22 cellular contexts compared by ENCODE assay signal in the genomic region with DNA sequence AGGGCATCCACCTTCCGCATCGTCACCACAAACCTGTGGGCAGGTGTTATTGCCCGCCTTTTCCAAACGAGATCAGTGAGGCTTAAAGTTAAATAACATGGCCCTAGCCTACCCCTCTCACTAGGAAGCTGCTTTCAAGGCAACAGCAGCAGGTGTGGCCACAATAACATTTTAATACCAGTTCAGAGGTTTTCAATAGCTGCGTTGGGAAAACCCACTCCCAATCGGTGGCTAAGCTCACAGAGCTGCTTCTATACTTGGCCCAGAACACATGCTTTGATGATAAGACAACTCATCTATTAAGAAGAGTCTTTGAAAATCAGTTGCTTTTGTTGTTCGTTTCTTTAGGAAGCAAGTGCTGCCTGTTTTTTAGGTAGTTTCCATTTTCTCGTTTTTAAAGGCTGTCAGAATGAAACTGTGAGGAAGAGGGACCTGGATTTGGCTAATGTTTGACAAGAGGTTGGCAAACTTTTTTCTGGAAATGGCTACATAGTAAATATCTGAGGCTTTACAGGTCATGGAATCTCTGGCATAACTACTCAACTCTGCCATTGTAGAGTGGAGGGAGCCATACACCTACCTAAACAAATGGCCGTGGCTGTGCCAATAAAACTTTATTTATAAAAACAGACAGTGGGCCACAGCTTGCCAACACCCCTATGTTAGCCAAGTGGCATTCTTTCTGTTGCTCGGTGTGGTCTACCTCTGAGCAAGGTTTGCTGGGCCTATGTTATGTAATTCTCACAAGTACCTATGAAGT.
A peak's percentile ranks its signal among the peaks of the same experiment; 100 is the strongest.
DNase-seq lines count a peak whose midpoint lies in the region; ATAC-seq and TF ChIP-seq lines count a peak whose summit lies in the region.
"Had no signal": no experiment of that assay in that cellular context is flagged by ENCODE, and none has a peak within 500 bp of the region (broad histone marks: within the 10 kb centered on the region; RNA-seq: fewer than 3 reads in every experiment).

No MANE protein-coding gene starts in this region.

- POLR2A ChIA-PET in naive thymus-derived CD4-positive, alpha-beta T cell (lab: Charles Lee), result no interaction called here

- intact Hi-C loops in naive thymus-derived CD4-positive, alpha-beta T cell (cut with micrococcal nuclease), result no loop called here

- no peaks in the 10 kb centered on the region for H4K20me1 ChIP-seq in GM23338 (replicated peaks; ENCODE audit: insufficient read depth)

- no peak for DNase-seq in GM23338 (ENCODE audit: low spot score)
- DNase-seq in Jurkat, Clone E6-1 (ENCODE audit: low read depth, low spot score), result peak; percentile 63
- peak; percentile 64 for DNase-seq in NCI-H345 (lab: John Stamatoyannopoulos, UW)
- no peak for DNase-seq in left lobe of liver (ENCODE audit: low spot score)
- no peak for DNase-seq in naive thymus-derived CD4-positive, alpha-beta T cell
- no peak for DNase-seq in HAP-1 (ENCODE audit: low spot score in 2 of 2)
- DNase-seq in GDM1 (lab: John Stamatoyannopoulos, UW), result no peak
- DNase-seq: C1 segment of cervical spinal cord; CD4-positive, alpha-beta memory T cell; COR-L47; DMS53; KG1; MG63; NCI-H1105 treated with DMSO at 0.1 percent for 48 hours; NCI-H187; NCI-H2081 treated with DMSO at 0.1 percent for 48 hours; NCI-H2227 treated with DMSO at 0.1 percent for 48 hours; NCI-H510A treated with DMSO at 0.1 percent for 48 hours; Right ventricle myocardium superior; RPMI8226 had no signal

- no peaks in the 10 kb centered on the region for H3K79me2 ChIP-seq in GM23338 (replicated peaks; ENCODE audit: insufficient read depth)

- H3F3A ChIP-seq in GM23338 (replicated peaks; ENCODE audit: low read depth), result no peaks in the 10 kb centered on the region

- H3K27ac ChIP-seq in GM23338 (ENCODE audit: low read depth), result peak overlapping the region; percentile 10; the same call in 1 of the 2 replicates
- H3K27ac ChIP-seq in naive thymus-derived CD4-positive, alpha-beta T cell (ENCODE audit: low read depth, low read length), result no peak overlapping the region
- H3K27ac ChIP-seq: A549 had no signal

- peaks cover 48% of the 10 kb centered on the region for H3K36me3 Mint-ChIP-seq in GM23338 (ENCODE audit: low read depth)
- no peaks in the 10 kb centered on the region for H3K36me3 Mint-ChIP-seq in naive thymus-derived CD4-positive, alpha-beta T cell
- H3K36me3 Mint-ChIP-seq: CD4-positive, alpha-beta memory T cell had no signal

- no peak for ATAC-seq in GM23338
- ATAC-seq in left lobe of liver, result peak; percentile 87
- no peak for ATAC-seq in naive thymus-derived CD4-positive, alpha-beta T cell
- no peak for ATAC-seq in HG02852 (IDR thresholded peaks at IDR 0.05; ENCODE audit: unreplicated experiment)
- ATAC-seq: A549 had no signal

- H3K27me3 ChIP-seq in GM23338 (ENCODE audit: insufficient read depth), result no peaks in the 10 kb centered on the region
- no peaks in the 10 kb centered on the region for H3K27me3 ChIP-seq in naive thymus-derived CD4-positive, alpha-beta T cell (ENCODE audit: control insufficient read depth in 2 of 2, insufficient read depth in 2 of 2, low read length in 2 of 2)
- H3K27me3 ChIP-seq in HAP-1 (ENCODE audit: low read depth), result no peaks in the 10 kb centered on the region
- H3K27me3 ChIP-seq: MG63 had no signal

- H3K36me3 ChIP-seq in GM23338 (ENCODE audit: insufficient read depth) (peaks cover 3% of the 10 kb centered on the region; the same call in 1 of the 2 replicates), HAP-1 (replicated peaks) (no peaks in the 10 kb centered on the region)
- H3K36me3 ChIP-seq in naive thymus-derived CD4-positive, alpha-beta T cell (ENCODE audit: control insufficient read depth in 2 of 3, insufficient read depth in 3 of 3, low read length in 3 of 3), result no peaks in the 10 kb centered on the region
- H3K36me3 ChIP-seq: MG63 had no signal

- H3K4me1 ChIP-seq in GM23338 (ENCODE audit: insufficient read depth) (0 out of 2 replicates have a peak, but pooled peaks cover 3% of the 10 kb centered on the region), HAP-1 (no peaks in the 10 kb centered on the region)
- H3K4me1 ChIP-seq in naive thymus-derived CD4-positive, alpha-beta T cell (ENCODE audit: control insufficient read depth in 2 of 2, insufficient read depth in 2 of 2, low read length in 2 of 2), result no peaks in the 10 kb centered on the region
- H3K4me1 ChIP-seq: A549 had no signal

- no peaks in the 10 kb centered on the region for H3K9me2 ChIP-seq in GM23338 (ENCODE audit: insufficient read depth)

- no peak for TF ChIP-seq CTCF in GM23338 (conservative IDR thresholded peaks at IDR 0.05; ENCODE audit: low read depth in 2 of 2)

- H3K9me3 ChIP-seq in naive thymus-derived CD4-positive, alpha-beta T cell (ENCODE audit: control insufficient read depth in 2 of 3, low read length in 3 of 3), result no peaks in the 10 kb centered on the region
- H3K9me3 ChIP-seq in HAP-1, result no peaks in the 10 kb centered on the region
- H3K9me3 ChIP-seq: A549, MG63 had no signal

- CTCF ChIA-PET in naive thymus-derived CD4-positive, alpha-beta T cell (lab: Charles Lee), result no interaction called here

- H3K4me1 Mint-ChIP-seq in GM23338, result peaks cover 22% of the 10 kb centered on the region
- peaks cover 0 to 5% (median 3%) of the 10 kb centered on the region in 7 donors for H3K4me1 Mint-ChIP-seq in naive thymus-derived CD4-positive, alpha-beta T cell

- H3K4me3 ChIP-seq in GM23338 (no peak overlapping the region), HAP-1 (no peak overlapping the region)
- H3K4me3 ChIP-seq in Jurkat, Clone E6-1 (ENCODE audit: low read length), result no peak overlapping the region
- no peak overlapping the region for H3K4me3 ChIP-seq in naive thymus-derived CD4-positive, alpha-beta T cell (ENCODE audit: low read length)
- H3K4me3 ChIP-seq: A549, MG63 had no signal

- no peak overlapping the region for H3K27ac Mint-ChIP-seq in GM23338
- H3K27ac Mint-ChIP-seq in naive thymus-derived CD4-positive, alpha-beta T cell, result no peak overlapping the region
- H3K27ac Mint-ChIP-seq: CD4-positive, alpha-beta memory T cell had no signal

- no peaks in the 10 kb centered on the region for H3K9me3 Mint-ChIP-seq in GM23338
- no peaks in the 10 kb centered on the region for H3K9me3 Mint-ChIP-seq in naive thymus-derived CD4-positive, alpha-beta T cell
- H3K9me3 Mint-ChIP-seq: CD4-positive, alpha-beta memory T cell had no signal

- in situ Hi-C loops in HAP-1 (cut with MboI; ENCODE audit: low sequenced_read_pairs), result loop anchor here (25.0 kb wide), 3 partner anchors 506 to 781 kb away; no protein-coding TSS in a partner anchor

- H3K4me3 Mint-ChIP-seq in GM23338, result no peak overlapping the region
- no peak overlapping the region for H3K4me3 Mint-ChIP-seq in naive thymus-derived CD4-positive, alpha-beta T cell
- H3K4me3 Mint-ChIP-seq: CD4-positive, alpha-beta memory T cell had no signal

- H2AFZ ChIP-seq in GM23338, result no peak overlapping the region

- no peak overlapping the region for H3K4me2 ChIP-seq in GM23338
- H3K4me2 ChIP-seq: A549 had no signal

- peaks cover 5% of the 10 kb centered on the region for H3K27me3 Mint-ChIP-seq in GM23338 (ENCODE audit: insufficient read depth, low read depth, poor library complexity)
- no peaks in the 10 kb centered on the region for H3K27me3 Mint-ChIP-seq in naive thymus-derived CD4-positive, alpha-beta T cell
- H3K27me3 Mint-ChIP-seq: CD4-positive, alpha-beta memory T cell had no signal

TF ChIP-seq in GM23338, 12 proteins besides CTCF, POLR2A, EP300 and RAD21:
- TF ChIP-seq, protein P1, sequence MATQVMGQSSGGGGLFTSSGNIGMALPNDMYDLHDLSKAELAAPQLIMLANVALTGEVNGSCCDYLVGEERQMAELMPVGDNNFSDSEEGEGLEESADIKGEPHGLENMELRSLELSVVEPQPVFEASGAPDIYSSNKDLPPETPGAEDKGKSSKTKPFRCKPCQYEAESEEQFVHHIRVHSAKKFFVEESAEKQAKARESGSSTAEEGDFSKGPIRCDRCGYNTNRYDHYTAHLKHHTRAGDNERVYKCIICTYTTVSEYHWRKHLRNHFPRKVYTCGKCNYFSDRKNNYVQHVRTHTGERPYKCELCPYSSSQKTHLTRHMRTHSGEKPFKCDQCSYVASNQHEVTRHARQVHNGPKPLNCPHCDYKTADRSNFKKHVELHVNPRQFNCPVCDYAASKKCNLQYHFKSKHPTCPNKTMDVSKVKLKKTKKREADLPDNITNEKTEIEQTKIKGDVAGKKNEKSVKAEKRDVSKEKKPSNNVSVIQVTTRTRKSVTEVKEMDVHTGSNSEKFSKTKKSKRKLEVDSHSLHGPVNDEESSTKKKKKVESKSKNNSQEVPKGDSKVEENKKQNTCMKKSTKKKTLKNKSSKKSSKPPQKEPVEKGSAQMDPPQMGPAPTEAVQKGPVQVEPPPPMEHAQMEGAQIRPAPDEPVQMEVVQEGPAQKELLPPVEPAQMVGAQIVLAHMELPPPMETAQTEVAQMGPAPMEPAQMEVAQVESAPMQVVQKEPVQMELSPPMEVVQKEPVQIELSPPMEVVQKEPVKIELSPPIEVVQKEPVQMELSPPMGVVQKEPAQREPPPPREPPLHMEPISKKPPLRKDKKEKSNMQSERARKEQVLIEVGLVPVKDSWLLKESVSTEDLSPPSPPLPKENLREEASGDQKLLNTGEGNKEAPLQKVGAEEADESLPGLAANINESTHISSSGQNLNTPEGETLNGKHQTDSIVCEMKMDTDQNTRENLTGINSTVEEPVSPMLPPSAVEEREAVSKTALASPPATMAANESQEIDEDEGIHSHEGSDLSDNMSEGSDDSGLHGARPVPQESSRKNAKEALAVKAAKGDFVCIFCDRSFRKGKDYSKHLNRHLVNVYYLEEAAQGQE (IDR thresholded peaks at IDR 0.05; ENCODE audit: unreplicated experiment), result no peak
- no peak for TF ChIP-seq NANOG (IDR thresholded peaks at IDR 0.05; ENCODE audit: borderline replicate concordance)
- no peak for TF ChIP-seq STAT1 (IDR thresholded peaks at IDR 0.05; ENCODE audit: unreplicated experiment)
- TF ChIP-seq ZNF331 (CRISPR knock-in tag; IDR thresholded peaks at IDR 0.05; ENCODE audit: low read depth), result no peak
- no peak for TF ChIP-seq POLR2AphosphoS5 (IDR thresholded peaks at IDR 0.05; ENCODE audit: low read depth)
- no peak for TF ChIP-seq EZH2phosphoT487 (IDR thresholded peaks at IDR 0.05; ENCODE audit: unreplicated experiment)
- no peak for TF ChIP-seq EZH2 (IDR thresholded peaks at IDR 0.05; ENCODE audit: low read depth, unreplicated experiment)

Comparison
In these comparisons a context has a peak if more than half of its experiments do, and no peak if none do; other contexts are left out.
1. DNase-seq: peak in Jurkat, Clone E6-1 (single experiment) and NCI-H345 (single experiment); none in GM23338 (single experiment), left lobe of liver (single experiment), naive thymus-derived CD4-positive, alpha-beta T cell (0 of 9), HAP-1 (0 of 2) and GDM1 (single experiment).